19 cellular contexts compared by ENCODE assay signal in the genomic region with DNA sequence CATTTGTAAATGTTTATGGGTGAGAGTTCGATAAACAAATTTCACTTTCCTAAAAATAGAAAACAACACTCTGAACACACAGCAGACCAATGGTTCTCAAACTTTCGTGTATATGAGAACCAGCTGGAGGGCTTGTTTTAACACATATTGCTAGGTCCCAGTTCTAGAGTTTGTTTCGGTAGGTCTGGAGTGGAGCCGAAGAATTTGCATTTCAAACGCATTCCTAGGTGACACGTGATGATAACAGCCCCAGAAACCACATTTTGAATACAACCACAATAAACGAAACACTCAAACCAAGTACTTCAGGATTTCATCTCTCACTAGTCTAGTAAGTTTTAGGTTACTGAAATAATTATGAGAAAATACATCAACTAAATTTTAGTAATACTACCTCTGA. TPM values are rescaled to one million over a fixed set of nuclear protein-coding genes. Genes with fewer than 3 reads are reported as not detected.
DNase-seq lines count a peak whose midpoint lies in the region; ATAC-seq, FAIRE-seq and TF ChIP-seq lines count a peak whose summit lies in the region.
"Had no signal": no experiment of that assay in that cellular context is flagged by ENCODE, and none has a peak within 500 bp of the region (broad histone marks: within the 10 kb centered on the region; RNA-seq: fewer than 3 reads in every experiment).

No MANE protein-coding gene starts in this region.

- WGBS in GM12878 (ENCODE audit: insufficient coverage, insufficient replicate concordance, low lambda C conversion rate, missing lambda C conversion rate) = 45% methylated on average over 7 of the region's 7 CpGs
- no CpG with 5 or more reads among the region's 7 CpGs for WGBS in mesendoderm (ENCODE audit: extremely low coverage, insufficient coverage, low lambda C conversion rate)

- no peaks in the 10 kb centered on the region for H3K4me1 ChIP-seq in cardiac muscle cell (ENCODE audit: low read depth)
- H3K4me1 ChIP-seq in GM12878 (ENCODE audit: control insufficient read depth, insufficient read depth, low read length) = no peaks in the 10 kb centered on the region
- no peaks in the 10 kb centered on the region for H3K4me1 ChIP-seq in mesendoderm (ENCODE audit: control insufficient read depth, low read depth, low read length)
- no peaks in the 10 kb centered on the region for H3K4me1 ChIP-seq in naive thymus-derived CD4-positive, alpha-beta T cell (ENCODE audit: control insufficient read depth in 2 of 2, insufficient read depth in 2 of 2, low read length in 2 of 2)
- H3K4me1 ChIP-seq: A549, Caco-2, HAP-1, SJSA1 had no signal

- H3K79me1 ChIP-seq in mesendoderm (ENCODE audit: low read length) = peaks cover 2% of the 10 kb centered on the region

- SMC1A ChIA-PET in GM12878 (lab: Charles Lee; ENCODE audit: uncharacterized antibody, unreplicated experiment) = no interaction called here

- H3K4ac ChIP-seq in mesendoderm (ENCODE audit: low read depth, low read length) = no peak overlapping the region

- no peak overlapping the region for H3K18ac ChIP-seq in mesendoderm (ENCODE audit: low read length)

- H2AFZ ChIP-seq in GM12878 (ENCODE audit: control insufficient read depth, low read depth, low read length) = no peak overlapping the region
- H2AFZ ChIP-seq: PC-9 had no signal

- no peak for TF ChIP-seq EP300 in GM12878 (IDR thresholded peaks at IDR 0.05; ENCODE audit: borderline replicate concordance in 1 of 2, control insufficient read depth in 1 of 2, low read depth in 2 of 2, low read length in 2 of 2)

- H3K4me3 Mint-ChIP-seq in naive thymus-derived CD4-positive, alpha-beta T cell = no peak overlapping the region
- H3K4me3 Mint-ChIP-seq: CD4-positive, CD25-positive, alpha-beta regulatory T cell had no signal

- H3K9me3 Mint-ChIP-seq in naive thymus-derived CD4-positive, alpha-beta T cell = no peaks in the 10 kb centered on the region
- H3K9me3 Mint-ChIP-seq: CD4-positive, CD25-positive, alpha-beta regulatory T cell had no signal

- in situ Hi-C loops in GM12878 (cut with MboI) = no loop called here

- H2BK120ac ChIP-seq in mesendoderm (ENCODE audit: low read depth, low read length) = no peak overlapping the region

- RAD21 ChIA-PET in GM12878 (lab: Charles Lee; ENCODE audit: unreplicated experiment) = no interaction called here

- no peak overlapping the region for H2BK5ac ChIP-seq in mesendoderm (ENCODE audit: low read length)

- H2AK5ac ChIP-seq in mesendoderm (ENCODE audit: low read length) = no peak overlapping the region

- ATAC-seq in Right ventricle myocardium superior (ENCODE audit: poor library complexity) (no peak), GM12878 (peak; percentile 76), HG03432 (IDR thresholded peaks at IDR 0.05; ENCODE audit: unreplicated experiment) (no peak)
- ATAC-seq in naive thymus-derived CD4-positive, alpha-beta T cell = no peak
- ATAC-seq: A549 had no signal

- no peak overlapping the region for H2BK15ac ChIP-seq in mesendoderm (replicated peaks; ENCODE audit: low read depth)

- no peak overlapping the region for H3K4me2 ChIP-seq in GM12878 (ENCODE audit: control insufficient read depth, insufficient read depth)
- H3K4me2 ChIP-seq in mesendoderm (ENCODE audit: low read length) = no peak overlapping the region
- H3K4me2 ChIP-seq: A549, PC-9 had no signal

- H4K8ac ChIP-seq in mesendoderm (ENCODE audit: low read depth, low read length) = no peak overlapping the region

- no peak overlapping the region for H3K4me3 ChIP-seq in cardiac muscle cell
- no peak overlapping the region for H3K4me3 ChIP-seq in Jurkat, Clone E6-1 (ENCODE audit: low read length)
- no peak overlapping the region for H3K4me3 ChIP-seq in GM12878
- no peak overlapping the region for H3K4me3 ChIP-seq in mesendoderm (ENCODE audit: low read length)
- no peak overlapping the region for H3K4me3 ChIP-seq in naive thymus-derived CD4-positive, alpha-beta T cell (ENCODE audit: low read length)
- H3K4me3 ChIP-seq: A549, HAP-1, PC-9, SJSA1 had no signal

- FAIRE-seq in GM12878 (lab: Jason Lieb, UNC) = no peak
- FAIRE-seq: A549 had no signal

- no peak overlapping the region for H3K9ac ChIP-seq in GM12878 (ENCODE audit: control insufficient read depth, insufficient read depth, low read length)
- no peak overlapping the region for H3K9ac ChIP-seq in mesendoderm (ENCODE audit: low read length)

- TF ChIP-seq POLR2A in GM12878 (IDR thresholded peaks at IDR 0.05; ENCODE audit: low read depth, low read length) = no peak

- H3K27ac Mint-ChIP-seq in naive thymus-derived CD4-positive, alpha-beta T cell = no peak overlapping the region

- no peak for TF ChIP-seq RAD21 in GM12878 (IDR thresholded peaks at IDR 0.05; ENCODE audit: insufficient read depth, low read depth, low read length)

- H3K27ac ChIP-seq in cardiac muscle cell = peak overlapping the region; percentile 41
- no peak overlapping the region for H3K27ac ChIP-seq in GM12878 (ENCODE audit: control insufficient read depth, insufficient read depth)
- H3K27ac ChIP-seq in mesendoderm (ENCODE audit: low read depth, low read length) = no peak overlapping the region
- H3K27ac ChIP-seq in naive thymus-derived CD4-positive, alpha-beta T cell (ENCODE audit: low read depth, low read length) = no peak overlapping the region
- H3K27ac ChIP-seq: A549, PC-9, SJSA1 had no signal

- POLR2A ChIA-PET in GM12878 (lab: Charles Lee) = no interaction called here
- POLR2A ChIA-PET in naive thymus-derived CD4-positive, alpha-beta T cell (lab: Charles Lee) = interaction anchor here (1.2 kb wide), 1 partner anchor 21 kb away, joined by 4 read pairs; no protein-coding TSS in a partner anchor

- H3K9me3 ChIP-seq in cardiac muscle cell (ENCODE audit: low read depth) = no peaks in the 10 kb centered on the region
- no peaks in the 10 kb centered on the region for H3K9me3 ChIP-seq in GM12878 (replicated peaks; ENCODE audit: control insufficient read depth, insufficient read depth, low read length)
- H3K9me3 ChIP-seq in naive thymus-derived CD4-positive, alpha-beta T cell (ENCODE audit: control insufficient read depth in 2 of 3, low read length in 3 of 3) = no peaks in the 10 kb centered on the region
- H3K9me3 ChIP-seq: A549, Caco-2, HAP-1, SJSA1 had no signal

- H3K56ac ChIP-seq in mesendoderm (ENCODE audit: low read length) = no peak overlapping the region

- peaks cover 19 to 62% (median 41%) of the 10 kb centered on the region in 5 donors for H3K36me3 Mint-ChIP-seq in naive thymus-derived CD4-positive, alpha-beta T cell

- H3K36me3 ChIP-seq in cardiac muscle cell = peaks cover 67% of the 10 kb centered on the region
- H3K36me3 ChIP-seq in GM12878 (ENCODE audit: control insufficient read depth in 2 of 2, insufficient read depth in 2 of 2, low read length in 1 of 2) = peaks cover 10 to 37% of the 10 kb centered on the region in 2 experiments
- H3K36me3 ChIP-seq in mesendoderm (ENCODE audit: control insufficient read depth, insufficient read depth, low read length) = peaks cover 9% of the 10 kb centered on the region
- H3K36me3 ChIP-seq in naive thymus-derived CD4-positive, alpha-beta T cell (ENCODE audit: control insufficient read depth in 2 of 3, insufficient read depth in 3 of 3, low read length in 3 of 3) = peaks cover 25 to 48% (median 31%) of the 10 kb centered on the region in 3 experiments

- peak; percentile 8 to 51 for DNase-seq in cardiac muscle cell (ENCODE audit: low read depth in 1 of 2, low spot score in 1 of 2)
- no peak for DNase-seq in Right ventricle myocardium superior
- peak; percentile 64 for DNase-seq in Jurkat, Clone E6-1 (ENCODE audit: low read depth, low spot score)
- DNase-seq in GM12878 (ENCODE audit: low read depth, low spot score) = no peak
- peak; percentile 67 for DNase-seq in mesendoderm
- no peak for DNase-seq in naive thymus-derived CD4-positive, alpha-beta T cell
- no peak for DNase-seq in NCI-H2081 treated with DMSO at 0.1 percent for 48 hours (lab: John Stamatoyannopoulos, UW)
- DNase-seq: Caco-2; CD4-positive, CD25-positive, alpha-beta regulatory T cell; DMS153; KBM-7; NCI-H1048; NCI-H146; NCI-H748 treated with DMSO at 0.1 percent for 48 hours; PC-9 had no signal

- no peaks in the 10 kb centered on the region for H3K27me3 Mint-ChIP-seq in naive thymus-derived CD4-positive, alpha-beta T cell
- H3K27me3 Mint-ChIP-seq: CD4-positive, CD25-positive, alpha-beta regulatory T cell had no signal

- H4K20me1 ChIP-seq in GM12878 (ENCODE audit: control insufficient read depth, insufficient read depth) = no peaks in the 10 kb centered on the region

- CTCF ChIA-PET in GM12878 (lab: Yijun Ruan, JAX) = no interaction called here
- CTCF ChIA-PET in naive thymus-derived CD4-positive, alpha-beta T cell (lab: Charles Lee) = no interaction called here

- no peaks in the 10 kb centered on the region for H3K79me2 ChIP-seq in GM12878 (ENCODE audit: control insufficient read depth, insufficient read depth, low read length)
- H3K79me2 ChIP-seq in mesendoderm (ENCODE audit: control insufficient read depth, insufficient read depth, low read length) = no peaks in the 10 kb centered on the region

- BruUV-seq in GM12878 (replicated peaks; lab: Mats Ljungman, UMichigan) = no TSS peak

- intact Hi-C loops in Right ventricle myocardium superior (cut with DNase I) = no loop called here
- intact Hi-C loops in GM12878 (cut with micrococcal nuclease; ENCODE audit: unreplicated experiment) = no loop called here
- intact Hi-C loops in naive thymus-derived CD4-positive, alpha-beta T cell (cut with micrococcal nuclease) = no loop called here

- H3K27me3 ChIP-seq in cardiac muscle cell (no peaks in the 10 kb centered on the region), GM12878 (replicated peaks in 1 of 2; ENCODE audit: control insufficient read depth in 2 of 2, insufficient read depth in 2 of 2, low read length in 1 of 2) (no peaks in the 10 kb centered on the region), mesendoderm (ENCODE audit: insufficient read depth, low read length, poor library complexity) (no peaks in the 10 kb centered on the region)
- no peaks in the 10 kb centered on the region for H3K27me3 ChIP-seq in naive thymus-derived CD4-positive, alpha-beta T cell (ENCODE audit: control insufficient read depth in 2 of 2, insufficient read depth in 2 of 2, low read length in 2 of 2)
- H3K27me3 ChIP-seq: SJSA1 had no signal

- H4K5ac ChIP-seq in mesendoderm (ENCODE audit: low read length) = no peak overlapping the region

- no peak overlapping the region for H3K23ac ChIP-seq in mesendoderm (ENCODE audit: low read length)

- peaks cover 10 to 17% (median 13%) of the 10 kb centered on the region in 7 donors for H3K4me1 Mint-ChIP-seq in naive thymus-derived CD4-positive, alpha-beta T cell

- TF ChIP-seq CTCF in cardiac muscle cell (IDR thresholded peaks at IDR 0.05; ENCODE audit: low read depth, low read length) (no peak), GM12878 (IDR thresholded peaks at IDR 0.05 in 2 of 3, conservative IDR thresholded peaks at IDR 0.05 in 1 of 3; ENCODE audit: control insufficient read depth in 2 of 3, extremely low read depth in 1 of 3, insufficient read depth in 1 of 3, low read depth in 3 of 3, low read length in 3 of 3) (no peak)

RNA-seq across cellular contexts. Expression of a gene that starts 17.1 kb away (rescaled TPM):
- total RNA-seq in cardiac muscle cell (115 and 131 TPM in 2 replicates), Right ventricle myocardium superior (79.7 TPM), GM12878 (2014; rRNA removed) (42.9 and 50.0 TPM in 2 replicates), GM12878 (2014; rRNA removed; fragmentation: Illumina TruSeq; extraction: Trizol) (49.8 and 58.8 TPM in 2 replicates), GM12878 (2021) (34.2 and 37.4 TPM in 2 replicates)
- polyA plus RNA-seq in cardiac muscle cell (74.1 and 92.0 TPM in 2 replicates), GM12878 (2011; rRNA removed) (63.8 and 107 TPM in 2 replicates), GM12878 (2014; fragmentation: Illumina TruSeq; extraction: Trizol) (28.4 and 35.8 TPM in 2 replicates), GM12878 (2014; fragmentation: Nextera tagmentation; extraction: Ambion mirVana) (10 to 100 TPM; 13.6 to 15.2 TPM), GM12878 (2014; rRNA removed) (19.0 and 26.7 TPM in 2 replicates), GM12878 (2016; fragmentation: Nextera tagmentation; extraction: Ambion mirVana) (10 to 100 TPM; 40.3 to 42.1 TPM)
- 25.3 TPM for polyA plus RNA-seq in Jurkat, Clone E6-1 (2012; ENCODE audit: insufficient read depth, insufficient read length)
- 140 and 163 TPM in 2 replicates for total RNA-seq in GM12878 (2013; cell fraction: nucleolus; rRNA removed)
- 15.2 TPM for polyA plus RNA-seq in GM12878 (2011; ENCODE audit: low read depth)
- 31.9 and 51.1 TPM in 2 replicates for polyA plus RNA-seq in GM12878 (2011; cell fraction: cytosol; rRNA removed)
- 26.5 and 34.9 TPM in 2 replicates for polyA plus RNA-seq in GM12878 (2011; cell fraction: nucleus; rRNA removed)
- 23.7 and 25.3 TPM in 2 replicates for polyA plus RNA-seq in GM12878 (2012)
- polyA minus RNA-seq in GM12878 (2011; rRNA and poly(A)+ RNA removed) = 110 and 139 TPM in 2 replicates
- 51.1 and 56.1 TPM in 2 replicates for polyA minus RNA-seq in GM12878 (2011; cell fraction: cytosol; rRNA and poly(A)+ RNA removed)
- polyA minus RNA-seq in GM12878 (2011; cell fraction: nucleus; rRNA and poly(A)+ RNA removed) = 49.6 and 69.8 TPM in 2 replicates
- 28.2 TPM for polyA plus RNA-seq in mesendoderm (2013, experiment 1 of 2)
- 26.7 TPM for polyA plus RNA-seq in mesendoderm (2013, experiment 2 of 2)
- total RNA-seq in naive thymus-derived CD4-positive, alpha-beta T cell = 10 to 100 TPM; 51.3 to 75.3 (median 68.9) TPM
- polyA plus RNA-seq in naive thymus-derived CD4-positive, alpha-beta T cell = 10 to 100 TPM; 31.1 to 43.9 TPM

RNA-seq across cellular contexts. Expression of a gene that starts 28.2 kb away (rescaled TPM):
- total RNA-seq in cardiac muscle cell (26.0 and 34.4 TPM in 2 replicates), Right ventricle myocardium superior (5.1 TPM), GM12878 (2014; rRNA removed) (38.0 and 44.4 TPM in 2 replicates), GM12878 (2014; rRNA removed; fragmentation: Illumina TruSeq; extraction: Trizol) (37.4 and 38.8 TPM in 2 replicates), GM12878 (2021) (25.9 and 28.4 TPM in 2 replicates)
- polyA plus RNA-seq in cardiac muscle cell (27.0 and 32.4 TPM in 2 replicates), GM12878 (2011; rRNA removed) (45.0 and 67.0 TPM in 2 replicates), GM12878 (2014; fragmentation: Illumina TruSeq; extraction: Trizol) (37.3 and 38.0 TPM in 2 replicates), GM12878 (2014; fragmentation: Nextera tagmentation; extraction: Ambion mirVana) (10 to 100 TPM; 51.5 to 69.3 TPM), GM12878 (2014; rRNA removed) (32.0 and 48.3 TPM in 2 replicates), GM12878 (2016; fragmentation: Nextera tagmentation; extraction: Ambion mirVana) (10 to 100 TPM; 47.3 to 52.6 TPM)
- polyA plus RNA-seq in Jurkat, Clone E6-1 (2012; ENCODE audit: insufficient read depth, insufficient read length) = 42.0 TPM
- 35.1 and 36.7 TPM in 2 replicates for total RNA-seq in GM12878 (2013; cell fraction: nucleolus; rRNA removed)
- polyA plus RNA-seq in GM12878 (2011; ENCODE audit: low read depth) = 11.8 TPM
- 24.2 TPM in 2 replicates for polyA plus RNA-seq in GM12878 (2011; cell fraction: cytosol; rRNA removed)
- polyA plus RNA-seq in GM12878 (2011; cell fraction: nucleus; rRNA removed) = 24.0 and 37.2 TPM in 2 replicates
- 21.1 and 23.5 TPM in 2 replicates for polyA plus RNA-seq in GM12878 (2012)
- 13.7 and 13.8 TPM in 2 replicates for polyA minus RNA-seq in GM12878 (2011; rRNA and poly(A)+ RNA removed)
- 6.4 and 8.5 TPM in 2 replicates for polyA minus RNA-seq in GM12878 (2011; cell fraction: cytosol; rRNA and poly(A)+ RNA removed)
- 10.9 and 14.5 TPM in 2 replicates for polyA minus RNA-seq in GM12878 (2011; cell fraction: nucleus; rRNA and poly(A)+ RNA removed)
- polyA plus RNA-seq in mesendoderm (2013, experiment 1 of 2) = 15.5 TPM
- polyA plus RNA-seq in mesendoderm (2013, experiment 2 of 2) = 16.2 TPM
- total RNA-seq in naive thymus-derived CD4-positive, alpha-beta T cell = 10 to 100 TPM in 4 of 5 experiments, 1 to 10 TPM in 1; 7.2 to 20.9 (median 18.6) TPM
- polyA plus RNA-seq in naive thymus-derived CD4-positive, alpha-beta T cell = 10 to 100 TPM; 16.1 to 18.4 TPM

Comparison
In these comparisons a context has a peak if more than half of its experiments do, and no peak if none do; other contexts are left out.
1. DNase-seq: peak in cardiac muscle cell (2 of 2), Jurkat, Clone E6-1 (single experiment) and mesendoderm (single experiment); none in Right ventricle myocardium superior (single experiment), GM12878 (single experiment), naive thymus-derived CD4-positive, alpha-beta T cell (0 of 9) and NCI-H2081 treated with DMSO at 0.1 percent for 48 hours (single experiment).